In the genomic region with DNA sequence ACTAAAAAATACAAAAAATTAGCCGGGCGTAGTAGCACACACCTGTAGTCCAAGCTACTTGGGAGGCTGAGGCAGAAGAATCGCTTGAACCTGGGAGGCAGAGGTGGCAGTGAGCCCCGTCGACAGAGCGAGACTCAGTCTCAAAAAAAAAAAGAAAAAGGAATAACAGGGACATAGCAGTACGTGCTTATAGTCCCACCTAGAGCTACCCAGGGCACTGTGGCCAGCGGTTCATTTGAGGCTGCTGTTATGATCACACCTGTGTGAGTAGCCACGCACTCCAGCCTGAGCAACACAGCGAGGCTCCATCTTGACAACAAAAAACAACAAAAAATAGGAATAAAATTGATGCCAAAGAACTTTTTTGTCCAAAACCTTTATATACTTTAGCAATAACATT, we compare ENCODE assay signal across 1 cellular context.
TF ChIP-seq lines count a peak whose summit lies in the region.

No MANE protein-coding gene starts in this region.

TF ChIP-seq in GM23338, 12 proteins besides CTCF, POLR2A, EP300 and RAD21 (continued from another document):
- TF ChIP-seq, protein P1, sequence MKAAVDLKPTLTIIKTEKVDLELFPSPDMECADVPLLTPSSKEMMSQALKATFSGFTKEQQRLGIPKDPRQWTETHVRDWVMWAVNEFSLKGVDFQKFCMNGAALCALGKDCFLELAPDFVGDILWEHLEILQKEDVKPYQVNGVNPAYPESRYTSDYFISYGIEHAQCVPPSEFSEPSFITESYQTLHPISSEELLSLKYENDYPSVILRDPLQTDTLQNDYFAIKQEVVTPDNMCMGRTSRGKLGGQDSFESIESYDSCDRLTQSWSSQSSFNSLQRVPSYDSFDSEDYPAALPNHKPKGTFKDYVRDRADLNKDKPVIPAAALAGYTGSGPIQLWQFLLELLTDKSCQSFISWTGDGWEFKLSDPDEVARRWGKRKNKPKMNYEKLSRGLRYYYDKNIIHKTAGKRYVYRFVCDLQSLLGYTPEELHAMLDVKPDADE (IDR thresholded peaks at IDR 0.05): no peak
- TF ChIP-seq CREB1 (CRISPR knock-in tag; IDR thresholded peaks at IDR 0.05; ENCODE audit: low read depth) (no peak), NANOG (IDR thresholded peaks at IDR 0.05; ENCODE audit: borderline replicate concordance) (no peak), POLR2AphosphoS5 (IDR thresholded peaks at IDR 0.05; ENCODE audit: low read depth) (no peak), EZH2phosphoT487 (IDR thresholded peaks at IDR 0.05; ENCODE audit: unreplicated experiment) (no peak)
- TF ChIP-seq, protein P2, sequence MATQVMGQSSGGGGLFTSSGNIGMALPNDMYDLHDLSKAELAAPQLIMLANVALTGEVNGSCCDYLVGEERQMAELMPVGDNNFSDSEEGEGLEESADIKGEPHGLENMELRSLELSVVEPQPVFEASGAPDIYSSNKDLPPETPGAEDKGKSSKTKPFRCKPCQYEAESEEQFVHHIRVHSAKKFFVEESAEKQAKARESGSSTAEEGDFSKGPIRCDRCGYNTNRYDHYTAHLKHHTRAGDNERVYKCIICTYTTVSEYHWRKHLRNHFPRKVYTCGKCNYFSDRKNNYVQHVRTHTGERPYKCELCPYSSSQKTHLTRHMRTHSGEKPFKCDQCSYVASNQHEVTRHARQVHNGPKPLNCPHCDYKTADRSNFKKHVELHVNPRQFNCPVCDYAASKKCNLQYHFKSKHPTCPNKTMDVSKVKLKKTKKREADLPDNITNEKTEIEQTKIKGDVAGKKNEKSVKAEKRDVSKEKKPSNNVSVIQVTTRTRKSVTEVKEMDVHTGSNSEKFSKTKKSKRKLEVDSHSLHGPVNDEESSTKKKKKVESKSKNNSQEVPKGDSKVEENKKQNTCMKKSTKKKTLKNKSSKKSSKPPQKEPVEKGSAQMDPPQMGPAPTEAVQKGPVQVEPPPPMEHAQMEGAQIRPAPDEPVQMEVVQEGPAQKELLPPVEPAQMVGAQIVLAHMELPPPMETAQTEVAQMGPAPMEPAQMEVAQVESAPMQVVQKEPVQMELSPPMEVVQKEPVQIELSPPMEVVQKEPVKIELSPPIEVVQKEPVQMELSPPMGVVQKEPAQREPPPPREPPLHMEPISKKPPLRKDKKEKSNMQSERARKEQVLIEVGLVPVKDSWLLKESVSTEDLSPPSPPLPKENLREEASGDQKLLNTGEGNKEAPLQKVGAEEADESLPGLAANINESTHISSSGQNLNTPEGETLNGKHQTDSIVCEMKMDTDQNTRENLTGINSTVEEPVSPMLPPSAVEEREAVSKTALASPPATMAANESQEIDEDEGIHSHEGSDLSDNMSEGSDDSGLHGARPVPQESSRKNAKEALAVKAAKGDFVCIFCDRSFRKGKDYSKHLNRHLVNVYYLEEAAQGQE (IDR thresholded peaks at IDR 0.05; ENCODE audit: unreplicated experiment): no peak
